ENCODE assay signal across 23 cellular contexts in the genomic region with DNA sequence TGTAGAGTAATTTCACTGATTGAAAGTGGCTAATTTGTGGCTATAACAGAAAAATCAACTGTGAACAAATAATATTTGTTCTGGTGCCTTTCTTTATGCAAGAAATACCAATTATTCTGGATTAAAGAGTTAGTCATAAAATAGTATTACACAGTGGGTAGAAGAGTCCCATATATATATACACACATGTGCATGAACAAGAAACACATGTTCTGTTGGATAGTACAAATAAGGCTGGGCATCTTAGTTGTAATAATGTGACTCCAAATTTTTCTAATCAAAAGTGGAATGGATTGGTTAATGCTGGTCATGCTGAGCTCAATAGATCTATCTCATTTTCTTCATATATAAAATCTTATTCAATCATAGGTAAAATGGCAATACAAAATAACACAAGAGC.
"Had no signal": no experiment of that assay in that cellular context is flagged by ENCODE, and none has a peak within 500 bp of the region (broad histone marks: within the 10 kb centered on the region; RNA-seq: fewer than 3 reads in every experiment).

No MANE protein-coding gene starts in this region.

- H3K9me3 ChIP-seq: esophagus squamous epithelium, mucosa of descending colon, pancreas, testis had no signal

- DNase-seq: cortex of kidney; dorsolateral prefrontal cortex; effector memory CD8-positive, alpha-beta T cell; esophagus squamous epithelium; foreskin melanocyte; head of caudate nucleus; hippocampal formation; mammary epithelial cell; mucosa of descending colon; natural killer cell; pancreas; right cardiac atrium; spleen; stimulated activated CD4-positive, alpha-beta T cell treated with anti-CD3 and anti-CD28 coated beads, Interleukin-15, amount 100 ng/mL, for 24 hours; stimulated activated CD4-positive, alpha-beta T cell treated with anti-CD3 and anti-CD28 coated beads, Interleukin-1b, Interleukin-23, amount 100 ng/mL, for 48 hours; stimulated activated CD4-positive, alpha-beta T cell treated with anti-CD3 and anti-CD28 coated beads, Interleukin-4, amount 100 ng/mL, for 24 hours; stimulated activated naive B cell treated with anti-CD40 and anti-IgM and Interleukin-4, amounts not matched to agents 10 μg/mL and 1 μg/mL and 100 μg/mL, for 72 hours; stimulated activated naive CD8-positive, alpha-beta T cell treated with anti-CD3 and anti-CD28 coated beads, Interleukin-15, amount 100 ng/mL, for 72 hours; testis; trophoblast cell had no signal

- H3K27me3 ChIP-seq: esophagus squamous epithelium, pancreas, spleen, testis had no signal

- H3K36me3 ChIP-seq: esophagus squamous epithelium, pancreas, spleen had no signal

- H3K27ac Mint-ChIP-seq: effector memory CD8-positive, alpha-beta T cell; natural killer cell; progenitor cell of endocrine pancreas; stimulated activated naive B cell treated with anti-CD40 and anti-IgM and Interleukin-4, amounts not matched to agents 10 μg/mL and 1 μg/mL and 100 μg/mL, for 72 hours; stimulated activated naive CD8-positive, alpha-beta T cell treated with anti-CD3 and anti-CD28 coated beads, Interleukin-15, amount 100 ng/mL, for 72 hours had no signal

- H3K9me3 Mint-ChIP-seq: effector memory CD8-positive, alpha-beta T cell had no signal

- ATAC-seq: effector memory CD8-positive, alpha-beta T cell; left lobe of liver; mucosa of descending colon; natural killer cell; right cardiac atrium; stimulated activated naive B cell treated with anti-CD40 and anti-IgM and Interleukin-4, amounts not matched to agents 10 μg/mL and 1 μg/mL and 100 μg/mL, for 72 hours; stimulated activated naive CD8-positive, alpha-beta T cell treated with anti-CD3 and anti-CD28 coated beads, Interleukin-15, amount 100 ng/mL, for 72 hours had no signal

- H3K4me3 ChIP-seq: mucosa of descending colon, pancreas, spleen, testis had no signal

- H3K36me3 Mint-ChIP-seq: natural killer cell had no signal

- H3K4me1 Mint-ChIP-seq: central memory CD8-positive, alpha-beta T cell; natural killer cell; stimulated activated naive B cell treated with anti-CD40 and anti-IgM and Interleukin-4, amounts not matched to agents 10 μg/mL and 1 μg/mL and 100 μg/mL, for 72 hours; stimulated activated naive CD8-positive, alpha-beta T cell treated with anti-CD3 and anti-CD28 coated beads, Interleukin-15, amount 100 ng/mL, for 72 hours had no signal

- H3K4me3 Mint-ChIP-seq: central memory CD8-positive, alpha-beta T cell; effector memory CD8-positive, alpha-beta T cell; natural killer cell; stimulated activated naive B cell treated with anti-CD40 and anti-IgM and Interleukin-4, amounts not matched to agents 10 μg/mL and 1 μg/mL and 100 μg/mL, for 72 hours; stimulated activated naive CD8-positive, alpha-beta T cell treated with anti-CD3 and anti-CD28 coated beads, Interleukin-15, amount 100 ng/mL, for 72 hours had no signal

- H3K27me3 Mint-ChIP-seq: progenitor cell of endocrine pancreas had no signal

- H3K27ac ChIP-seq: pancreas, spleen, testis had no signal

- H3K4me1 ChIP-seq: pancreas, spleen, testis had no signal
